Comparison of ENCODE assay signal across 8 cellular contexts in genomic region chr16:89476811-89477261, GRCh38. TPM values are rescaled to one million over a fixed set of nuclear protein-coding genes. Genes with fewer than 3 reads are reported as not detected.
DNase-seq lines count a peak whose midpoint lies in the region; ATAC-seq and TF ChIP-seq lines count a peak whose summit lies in the region.
"Had no signal": no experiment of that assay in that cellular context is flagged by ENCODE, and none has a peak within 500 bp of the region (broad histone marks: within the 10 kb centered on the region; RNA-seq: fewer than 3 reads in every experiment).

No MANE protein-coding gene starts in this region.

- H3K27me3 Mint-ChIP-seq in T-helper 17 cell (no peaks in the 10 kb centered on the region), nephron progenitor cell (ENCODE audit: low read depth, poor library complexity) (no peaks in the 10 kb centered on the region)

- peak overlapping the region; percentile 83 for H3K4me3 Mint-ChIP-seq in T-helper 17 cell
- H3K4me3 Mint-ChIP-seq in nephron progenitor cell, result no peak overlapping the region

- H3K27ac Mint-ChIP-seq in T-helper 17 cell (peak overlapping the region; percentile 89), nephron progenitor cell (peak overlapping the region; percentile 38)

- peaks cover 76% of the 10 kb centered on the region for H3K4me1 Mint-ChIP-seq in T-helper 17 cell
- H3K4me1 Mint-ChIP-seq in nephron progenitor cell, result peaks cover 79% of the 10 kb centered on the region

- H3K36me3 Mint-ChIP-seq in T-helper 17 cell (ENCODE audit: low read depth) (no peaks in the 10 kb centered on the region), nephron progenitor cell (ENCODE audit: low read depth) (peaks cover 38% of the 10 kb centered on the region)

- no peak for DNase-seq in T-helper 17 cell
- no peak for DNase-seq in nephron progenitor cell
- DNase-seq in left colon, result no peak
- DNase-seq in AML-193 (lab: John Stamatoyannopoulos, UW), result no peak

- no peak for TF ChIP-seq CTCF in nephron progenitor cell (IDR thresholded peaks at IDR 0.05)

- intact Hi-C loops in left colon (cut with DNase I, micrococcal nuclease), result no loop called here

- no peaks in the 10 kb centered on the region for H3K9me3 Mint-ChIP-seq in nephron progenitor cell

- H3K9me3 ChIP-seq in T-helper 17 cell (ENCODE audit: control insufficient read depth, low read length, poor library complexity, severe bottlenecking), result no peaks in the 10 kb centered on the region
- H3K9me3 ChIP-seq: stomach had no signal

- ATAC-seq in GM18909 (IDR thresholded peaks at IDR 0.05; ENCODE audit: poor library complexity, unreplicated experiment), result peak; percentile 43
- peak; percentile 62 for ATAC-seq in HG03064 (IDR thresholded peaks at IDR 0.05; ENCODE audit: low read depth, unreplicated experiment)
- ATAC-seq in T-helper 17 cell, result peak; percentile 41
- no peak for ATAC-seq in GM21381 (IDR thresholded peaks at IDR 0.05; ENCODE audit: unreplicated experiment)
- no peak for ATAC-seq in left colon

RNA-seq across cellular contexts. Expression of gene ANKRD11, which starts 13.5 kb away (rescaled TPM):
- total RNA-seq in T-helper 17 cell, result 100 to 1,000 TPM; 197 to 251 TPM
- 100 to 1,000 TPM in 1 of 2 donors, 10 to 100 TPM in 1; 82.5 to 135 TPM for total RNA-seq in left colon

RNA-seq across cellular contexts. Expression of gene SPG7, which starts 31.4 kb away (rescaled TPM):
- total RNA-seq in T-helper 17 cell (100 to 1,000 TPM; 140 to 154 TPM), left colon (100 to 1,000 TPM; 106 to 146 TPM)

Comparison
In these comparisons a context has a peak if more than half of its experiments do, and no peak if none do; other contexts are left out.
1. ATAC-seq: peak in GM18909 (single experiment), HG03064 (single experiment) and T-helper 17 cell (single experiment); none in GM21381 (single experiment) and left colon (single experiment).